1 cellular context compared by ENCODE assay signal in the genomic region with DNA sequence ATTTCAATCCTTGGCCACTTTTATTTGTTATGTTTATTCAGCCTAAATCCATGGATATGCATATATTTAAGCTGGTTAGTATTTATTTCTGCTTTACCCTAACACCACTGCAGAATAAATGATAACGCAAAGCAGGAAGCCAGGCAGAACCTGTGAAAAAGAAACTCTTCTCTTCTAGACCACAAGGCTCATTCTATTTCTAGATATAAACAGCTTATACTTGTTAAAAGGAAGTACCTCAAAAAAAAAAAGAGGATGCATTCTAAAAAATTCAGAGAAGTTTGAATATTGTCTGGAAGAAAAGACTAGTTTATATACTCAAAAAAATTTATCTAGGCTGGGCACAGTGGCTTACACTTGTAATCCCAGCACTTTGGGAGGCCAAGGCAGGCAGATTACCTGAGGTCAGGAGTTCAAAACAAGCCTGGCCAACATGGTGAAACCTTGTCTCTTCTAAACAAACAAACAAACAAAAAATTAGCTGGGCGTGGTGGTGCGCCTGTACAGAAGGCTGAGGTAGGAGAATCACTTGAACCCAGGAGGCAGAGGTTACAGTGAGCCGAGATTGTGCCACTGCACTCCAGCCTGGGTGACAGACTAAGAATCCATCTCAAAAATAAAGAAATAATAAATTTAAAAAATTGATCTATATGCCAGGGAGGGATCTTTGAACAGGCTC.
TF ChIP-seq lines count a peak whose summit lies in the region.

No MANE protein-coding gene starts in this region.

TF ChIP-seq in GM23338, 12 proteins besides CTCF, POLR2A, EP300 and RAD21 (continued from another document):
- TF ChIP-seq, protein P1, sequence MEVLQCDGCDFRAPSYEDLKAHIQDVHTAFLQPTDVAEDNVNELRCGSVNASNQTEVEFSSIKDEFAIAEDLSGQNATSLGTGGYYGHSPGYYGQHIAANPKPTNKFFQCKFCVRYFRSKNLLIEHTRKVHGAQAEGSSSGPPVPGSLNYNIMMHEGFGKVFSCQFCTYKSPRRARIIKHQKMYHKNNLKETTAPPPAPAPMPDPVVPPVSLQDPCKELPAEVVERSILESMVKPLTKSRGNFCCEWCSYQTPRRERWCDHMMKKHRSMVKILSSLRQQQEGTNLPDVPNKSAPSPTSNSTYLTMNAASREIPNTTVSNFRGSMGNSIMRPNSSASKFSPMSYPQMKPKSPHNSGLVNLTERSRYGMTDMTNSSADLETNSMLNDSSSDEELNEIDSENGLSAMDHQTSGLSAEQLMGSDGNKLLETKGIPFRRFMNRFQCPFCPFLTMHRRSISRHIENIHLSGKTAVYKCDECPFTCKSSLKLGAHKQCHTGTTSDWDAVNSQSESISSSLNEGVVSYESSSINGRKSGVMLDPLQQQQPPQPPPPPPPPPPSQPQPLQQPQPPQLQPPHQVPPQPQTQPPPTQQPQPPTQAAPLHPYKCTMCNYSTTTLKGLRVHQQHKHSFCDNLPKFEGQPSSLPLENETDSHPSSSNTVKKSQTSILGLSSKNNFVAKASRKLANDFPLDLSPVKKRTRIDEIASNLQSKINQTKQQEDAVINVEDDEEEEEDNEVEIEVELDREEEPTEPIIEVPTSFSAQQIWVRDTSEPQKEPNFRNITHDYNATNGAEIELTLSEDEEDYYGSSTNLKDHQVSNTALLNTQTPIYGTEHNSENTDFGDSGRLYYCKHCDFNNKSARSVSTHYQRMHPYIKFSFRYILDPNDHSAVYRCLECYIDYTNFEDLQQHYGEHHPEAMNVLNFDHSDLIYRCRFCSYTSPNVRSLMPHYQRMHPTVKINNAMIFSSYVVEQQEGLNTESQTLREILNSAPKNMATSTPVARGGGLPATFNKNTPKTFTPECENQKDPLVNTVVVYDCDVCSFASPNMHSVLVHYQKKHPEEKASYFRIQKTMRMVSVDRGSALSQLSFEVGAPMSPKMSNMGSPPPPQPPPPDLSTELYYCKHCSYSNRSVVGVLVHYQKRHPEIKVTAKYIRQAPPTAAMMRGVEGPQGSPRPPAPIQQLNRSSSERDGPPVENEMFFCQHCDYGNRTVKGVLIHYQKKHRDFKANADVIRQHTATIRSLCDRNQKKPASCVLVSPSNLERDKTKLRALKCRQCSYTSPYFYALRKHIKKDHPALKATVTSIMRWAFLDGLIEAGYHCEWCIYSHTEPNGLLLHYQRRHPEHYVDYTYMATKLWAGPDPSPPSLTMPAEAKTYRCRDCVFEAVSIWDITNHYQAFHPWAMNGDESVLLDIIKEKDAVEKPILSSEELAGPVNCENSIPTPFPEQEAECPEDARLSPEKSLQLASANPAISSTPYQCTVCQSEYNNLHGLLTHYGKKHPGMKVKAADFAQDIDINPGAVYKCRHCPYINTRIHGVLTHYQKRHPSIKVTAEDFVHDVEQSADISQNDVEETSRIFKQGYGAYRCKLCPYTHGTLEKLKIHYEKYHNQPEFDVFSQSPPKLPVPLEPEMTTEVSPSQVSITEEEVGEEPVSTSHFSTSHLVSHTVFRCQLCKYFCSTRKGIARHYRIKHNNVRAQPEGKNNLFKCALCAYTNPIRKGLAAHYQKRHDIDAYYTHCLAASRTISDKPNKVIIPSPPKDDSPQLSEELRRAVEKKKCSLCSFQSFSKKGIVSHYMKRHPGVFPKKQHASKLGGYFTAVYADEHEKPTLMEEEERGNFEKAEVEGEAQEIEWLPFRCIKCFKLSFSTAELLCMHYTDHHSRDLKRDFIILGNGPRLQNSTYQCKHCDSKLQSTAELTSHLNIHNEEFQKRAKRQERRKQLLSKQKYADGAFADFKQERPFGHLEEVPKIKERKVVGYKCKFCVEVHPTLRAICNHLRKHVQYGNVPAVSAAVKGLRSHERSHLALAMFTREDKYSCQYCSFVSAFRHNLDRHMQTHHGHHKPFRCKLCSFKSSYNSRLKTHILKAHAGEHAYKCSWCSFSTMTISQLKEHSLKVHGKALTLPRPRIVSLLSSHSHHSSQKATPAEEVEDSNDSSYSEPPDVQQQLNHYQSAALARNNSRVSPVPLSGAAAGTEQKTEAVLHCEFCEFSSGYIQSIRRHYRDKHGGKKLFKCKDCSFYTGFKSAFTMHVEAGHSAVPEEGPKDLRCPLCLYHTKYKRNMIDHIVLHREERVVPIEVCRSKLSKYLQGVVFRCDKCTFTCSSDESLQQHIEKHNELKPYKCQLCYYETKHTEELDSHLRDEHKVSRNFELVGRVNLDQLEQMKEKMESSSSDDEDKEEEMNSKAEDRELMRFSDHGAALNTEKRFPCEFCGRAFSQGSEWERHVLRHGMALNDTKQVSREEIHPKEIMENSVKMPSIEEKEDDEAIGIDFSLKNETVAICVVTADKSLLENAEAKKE (CRISPR knock-in tag; IDR thresholded peaks at IDR 0.05) = no peak
- no peak for TF ChIP-seq NANOG (IDR thresholded peaks at IDR 0.05; ENCODE audit: borderline replicate concordance)
